15 cellular contexts compared by ENCODE assay signal in the genomic region with DNA sequence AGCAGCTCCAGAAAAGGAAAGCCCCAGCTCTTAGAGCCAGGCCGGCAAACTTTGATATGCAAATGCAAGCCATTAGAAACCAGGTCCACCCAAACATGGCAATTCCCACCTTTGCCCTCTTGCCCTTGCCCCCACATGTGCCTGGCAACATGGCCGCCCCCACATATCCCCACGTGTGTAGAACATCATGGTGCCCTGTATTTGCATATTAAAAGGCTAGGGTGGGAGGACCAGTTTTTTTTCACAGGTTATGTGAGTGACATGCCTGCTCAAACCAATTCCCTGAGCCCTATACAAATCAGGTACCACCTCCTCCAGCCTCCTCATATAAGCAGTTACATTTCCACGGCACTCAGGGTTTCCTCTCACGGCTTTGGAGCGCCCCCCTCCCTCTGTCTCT. TPM values are rescaled to one million over a fixed set of nuclear protein-coding genes. Genes with fewer than 3 reads are reported as not detected.
A peak's percentile ranks its signal among the peaks of the same experiment; 100 is the strongest.
DNase-seq lines count a peak whose midpoint lies in the region; ATAC-seq, FAIRE-seq and TF ChIP-seq lines count a peak whose summit lies in the region.
"Had no signal": no experiment of that assay in that cellular context is flagged by ENCODE, and none has a peak within 500 bp of the region (broad histone marks: within the 10 kb centered on the region; RNA-seq: fewer than 3 reads in every experiment).

No MANE protein-coding gene starts in this region.

- TF ChIP-seq EP300 in K562 (IDR thresholded peaks at IDR 0.05; ENCODE audit: low read length): no peak

- no peak for TF ChIP-seq CTCF in HEK293 (tag by site-specific recombination; IDR thresholded peaks at IDR 0.05)
- TF ChIP-seq CTCF in K562 (IDR thresholded peaks at IDR 0.05 in 2 of 3, conservative IDR thresholded peaks at IDR 0.05 in 1 of 3; ENCODE audit: insufficient read depth in 2 of 3, low read depth in 1 of 3, low read length in 3 of 3): no peak
- no peak for TF ChIP-seq CTCF in GM13977 (IDR thresholded peaks at IDR 0.05; ENCODE audit: extremely low read depth, insufficient read depth, missing control alignments)

- H3K9me1 ChIP-seq in K562 (ENCODE audit: control insufficient read depth, insufficient read depth, low read length): no peaks in the 10 kb centered on the region

- in situ Hi-C loops in K562 (cut with MboI) (no loop called here), GM13977 (cut with MboI; ENCODE audit: low pct_unique_long_range_greater_than_20kb, low sequenced_read_pairs, unreplicated experiment) (no loop called here)

- ATAC-seq in K562: peak; percentile 71

- no peak overlapping the region for H3K4me3 ChIP-seq in HEK293 (ENCODE audit: low read depth, low read length)
- H3K4me3 ChIP-seq in Karpas-422 (ENCODE audit: low read length): no peak overlapping the region
- no peak overlapping the region for H3K4me3 ChIP-seq in K562
- no peak overlapping the region for H3K4me3 ChIP-seq in iPS-20b (ENCODE audit: low read length)

- H3K9ac ChIP-seq in Karpas-422 (ENCODE audit: low read length) (no peak overlapping the region), K562 (ENCODE audit: insufficient read depth in 1 of 2, low read depth in 2 of 2, low read length in 2 of 2) (no peak overlapping the region), iPS-20b (ENCODE audit: low read depth, low read length) (peak overlapping the region; percentile 2; the same call in 1 of the 2 replicates)

- H4K20me1 ChIP-seq in Karpas-422 (ENCODE audit: insufficient read depth, low read depth, low read length) (no peaks in the 10 kb centered on the region), K562 (replicated peaks; ENCODE audit: control insufficient read depth, insufficient read depth, low read length) (no peaks in the 10 kb centered on the region)

- no TSS peak for BruUV-seq in K562 (replicated peaks; lab: Mats Ljungman, UMichigan)

- no peaks in the 10 kb centered on the region for H3K79me2 ChIP-seq in Karpas-422 (ENCODE audit: low read length)
- H3K79me2 ChIP-seq in K562 (ENCODE audit: control insufficient read depth, insufficient read depth, low read length): no peaks in the 10 kb centered on the region

- TF ChIP-seq RAD21 in K562 (CRISPR knock-in tag; conservative IDR thresholded peaks at IDR 0.05 in 1 of 2, IDR thresholded peaks at IDR 0.05 in 1 of 2): no peak

- WGBS in K562 (ENCODE audit: insufficient coverage, low coverage, missing lambda C conversion rate): 23% methylated on average over 6 of the region's 6 CpGs

- TF ChIP-seq POLR2A in K562 (conservative IDR thresholded peaks at IDR 0.05): no peak

- H3K27ac ChIP-seq in HEK293 (ENCODE audit: extremely low read depth, low read depth, low read length): no peak overlapping the region
- H3K27ac ChIP-seq in Karpas-422 (ENCODE audit: low read length): no peak overlapping the region
- no peak overlapping the region for H3K27ac ChIP-seq in K562 (ENCODE audit: extremely low read depth, low read depth, low read length)
- H3K27ac ChIP-seq in iPS-20b (ENCODE audit: low read length): no peak overlapping the region

- no peak for FAIRE-seq in K562 (lab: Jason Lieb, UNC)
- FAIRE-seq: A204.1, G401.6 had no signal

- peak overlapping the region; percentile 71; the same call in 1 of the 2 replicates for H2AFZ ChIP-seq in Karpas-422 (ENCODE audit: low read length)
- H2AFZ ChIP-seq in K562 (ENCODE audit: low read depth, low read length): peak overlapping the region; percentile 75

- H3K4me2 ChIP-seq in Karpas-422 (ENCODE audit: low read depth, low read length, poor library complexity, severe bottlenecking) (no peak overlapping the region), K562 (ENCODE audit: insufficient read depth, low read length) (no peak overlapping the region)

- POLR2A ChIA-PET in HEK293 (lab: Yijun Ruan, JAX) (no interaction called here), K562 (lab: Yijun Ruan, JAX) (interaction anchor here (1.5 kb wide), 1 partner anchor 17 kb away, joined by 3 read pairs; a partner anchor contains a TSS)

- H3K27me3 ChIP-seq in Karpas-422 (ENCODE audit: low read length) (no peaks in the 10 kb centered on the region), K562 (ENCODE audit: control insufficient read depth in 2 of 2, insufficient read depth in 2 of 2, low read length in 2 of 2) (no peaks in the 10 kb centered on the region; a peak in 2 of 5 replicates), iPS-20b (ENCODE audit: insufficient read depth, low read length) (no peaks in the 10 kb centered on the region)

- no peaks in the 10 kb centered on the region for H3K9me2 ChIP-seq in Karpas-422 (replicated peaks; ENCODE audit: insufficient read depth, low read length)

- H3K36me3 ChIP-seq in HEK293 (ENCODE audit: control insufficient read depth in 2 of 2, insufficient read depth in 1 of 2, low read length in 2 of 2) (no peaks in the 10 kb centered on the region), Karpas-422 (ENCODE audit: insufficient read depth, low read length) (no peaks in the 10 kb centered on the region), K562 (ENCODE audit: control insufficient read depth, insufficient read depth, low read length) (no peaks in the 10 kb centered on the region), iPS-20b (ENCODE audit: insufficient read depth, low read depth, low read length) (no peaks in the 10 kb centered on the region)

- H3K4me1 ChIP-seq in HEK293 (ENCODE audit: control insufficient read depth, insufficient read depth, low read length): no peaks in the 10 kb centered on the region
- H3K4me1 ChIP-seq in Karpas-422 (ENCODE audit: low read length): peaks cover 7% of the 10 kb centered on the region
- H3K4me1 ChIP-seq in K562 (replicated peaks in 1 of 2; ENCODE audit: control insufficient read depth in 2 of 2, insufficient read depth in 2 of 2, low read length in 2 of 2): no peaks in the 10 kb centered on the region; a peak in 1 of 5 replicates
- H3K4me1 ChIP-seq in iPS-20b (ENCODE audit: insufficient read depth, low read length): peaks cover 28% of the 10 kb centered on the region; the same call in 1 of the 2 replicates

- H3K9me3 ChIP-seq in HEK293 (ENCODE audit: control insufficient read depth, insufficient read depth, low read depth, low read length): no peaks in the 10 kb centered on the region
- no peaks in the 10 kb centered on the region for H3K9me3 ChIP-seq in Karpas-422 (ENCODE audit: low read length)
- no peaks in the 10 kb centered on the region; the same call in 1 of the 2 replicates for H3K9me3 ChIP-seq in K562 (replicated peaks; ENCODE audit: control insufficient read depth, insufficient read depth, low read depth, low read length)
- H3K9me3 ChIP-seq in iPS-20b (ENCODE audit: insufficient read depth, low read depth, low read length): peaks cover 16% of the 10 kb centered on the region

- DNase-seq in Karpas-422 (peak; percentile 67), K562 (ENCODE audit: extremely low read depth in 1 of 4, low spot score in 3 of 4) (no peak), NCI-H146 (lab: John Stamatoyannopoulos, UW) (no peak), GM13977 (ENCODE audit: low spot score) (no peak)
- DNase-seq in activated effector memory CD4-positive, alpha-beta T cell treated with Interleukin-2 at 50 U/mL for 16 hours: no peak
- DNase-seq: C1 segment of cervical spinal cord; Calu3; CD4-positive, alpha-beta T cell; DMS 273 treated with DMSO at 0.1 percent for 48 hours; DMS79; H7 had no signal

- CTCF ChIA-PET in HEK293 (lab: Yijun Ruan, JAX) (no interaction called here), K562 (lab: Yijun Ruan, JAX; ENCODE audit: low intra/inter-chr PET ratio) (no interaction called here)

- intact Hi-C loops in K562 (cut with micrococcal nuclease): no loop called here

TF ChIP-seq in K562, 482 proteins besides CTCF, POLR2A, EP300 and RAD21 (continues in another document):
- peak; percentile 22; the same call in 1 of the 2 replicates for TF ChIP-seq EP400 (IDR thresholded peaks at IDR 0.05)

RNA-seq across cellular contexts. Expression of a gene that starts 6.1 kb away (rescaled TPM):
- not detected in 2 replicates for total RNA-seq in Karpas-422 (2014; rRNA removed; shearing (Covaris generic); ENCODE audit: low replicate concordance)
- 16.3 and 35.6 TPM in 2 replicates for total RNA-seq in K562 (2011; cell fraction: chromatin; rRNA removed; ENCODE audit: low replicate concordance)
- total RNA-seq in K562 (2011; cell fraction: nucleolus; rRNA removed): 3.2 and 7.0 TPM in 2 replicates
- 13.5 and 16.0 TPM in 2 replicates for total RNA-seq in K562 (2011; cell fraction: nucleoplasm; rRNA removed)
- total RNA-seq in K562 (2014; rRNA removed) (3.8 and 5.1 TPM in 2 replicates), K562 (2014; rRNA removed; fragmentation: Illumina TruSeq; extraction: Trizol) (7.3 and 8.0 TPM in 2 replicates), K562 (2015; rRNA removed; fragmentation: Illumina TruSeq; extraction: Trizol) (0.60 and 1.1 TPM in 2 replicates), K562 (2021) (9.2 and 9.6 TPM in 2 replicates)
- polyA plus RNA-seq in K562 (2011; rRNA removed) (1.5 and 5.9 TPM in 2 replicates), K562 (2014; fragmentation: Illumina TruSeq; extraction: Trizol) (8.9 and 9.9 TPM in 2 replicates), K562 (2014; fragmentation: Nextera tagmentation; extraction: Ambion mirVana) (1 to 10 TPM; 1.4 to 1.7 TPM), K562 (2014; rRNA removed) (8.2 and 8.9 TPM in 2 replicates)
- polyA plus RNA-seq in K562 (2011; cell fraction: cytosol; rRNA removed): 0.37 and 3.2 TPM in 2 replicates
- polyA plus RNA-seq in K562 (2011; cell fraction: nucleus; rRNA removed): 3.0 and 14.9 TPM in 2 replicates
- 2.4 and 39.4 TPM in 2 replicates for polyA plus RNA-seq in K562 (2012)
- 1.8 and 10.0 TPM in 2 replicates for polyA minus RNA-seq in K562 (2011; rRNA and poly(A)+ RNA removed)
- polyA minus RNA-seq in K562 (2011; cell fraction: cytosol; rRNA and poly(A)+ RNA removed): 0.76 and 1.3 TPM in 2 replicates
- polyA minus RNA-seq in K562 (2011; cell fraction: nucleus; rRNA and poly(A)+ RNA removed): 0.81 and 12.1 TPM in 2 replicates

RNA-seq across cellular contexts. Expression of a gene that starts 17.2 kb away (rescaled TPM):
- 67.1 and 93.0 TPM in 2 replicates for total RNA-seq in Karpas-422 (2014; rRNA removed; shearing (Covaris generic); ENCODE audit: low replicate concordance)
- total RNA-seq in K562 (2011; cell fraction: chromatin; rRNA removed; ENCODE audit: low replicate concordance): 28.7 and 119 TPM in 2 replicates
- 8.2 and 17.6 TPM in 2 replicates for total RNA-seq in K562 (2011; cell fraction: nucleolus; rRNA removed)
- total RNA-seq in K562 (2011; cell fraction: nucleoplasm; rRNA removed): 32.0 and 43.8 TPM in 2 replicates
- total RNA-seq in K562 (2014; rRNA removed) (18.2 and 21.1 TPM in 2 replicates), K562 (2014; rRNA removed; fragmentation: Illumina TruSeq; extraction: Trizol) (36.2 and 39.5 TPM in 2 replicates), K562 (2015; rRNA removed; fragmentation: Illumina TruSeq; extraction: Trizol) (32.1 and 38.5 TPM in 2 replicates), K562 (2021) (24.1 and 25.4 TPM in 2 replicates)
- polyA plus RNA-seq in K562 (2011; rRNA removed) (18.7 and 28.2 TPM in 2 replicates), K562 (2014; fragmentation: Illumina TruSeq; extraction: Trizol) (16.9 and 21.3 TPM in 2 replicates), K562 (2014; fragmentation: Nextera tagmentation; extraction: Ambion mirVana) (10 to 100 TPM; 12.5 to 13.3 TPM), K562 (2014; rRNA removed) (13.9 and 23.2 TPM in 2 replicates)
- polyA plus RNA-seq in K562 (2011; cell fraction: cytosol; rRNA removed): 2.8 and 6.9 TPM in 2 replicates
- 15.5 and 22.9 TPM in 2 replicates for polyA plus RNA-seq in K562 (2011; cell fraction: nucleus; rRNA removed)
- 12.8 and 13.6 TPM in 2 replicates for polyA plus RNA-seq in K562 (2012)
- 44.1 and 50.3 TPM in 2 replicates for polyA minus RNA-seq in K562 (2011; rRNA and poly(A)+ RNA removed)
- 20.8 and 26.1 TPM in 2 replicates for polyA minus RNA-seq in K562 (2011; cell fraction: cytosol; rRNA and poly(A)+ RNA removed)
- 31.0 and 60.0 TPM in 2 replicates for polyA minus RNA-seq in K562 (2011; cell fraction: nucleus; rRNA and poly(A)+ RNA removed)
